ENCODE assay signal across 11 cellular contexts in the genomic region with DNA sequence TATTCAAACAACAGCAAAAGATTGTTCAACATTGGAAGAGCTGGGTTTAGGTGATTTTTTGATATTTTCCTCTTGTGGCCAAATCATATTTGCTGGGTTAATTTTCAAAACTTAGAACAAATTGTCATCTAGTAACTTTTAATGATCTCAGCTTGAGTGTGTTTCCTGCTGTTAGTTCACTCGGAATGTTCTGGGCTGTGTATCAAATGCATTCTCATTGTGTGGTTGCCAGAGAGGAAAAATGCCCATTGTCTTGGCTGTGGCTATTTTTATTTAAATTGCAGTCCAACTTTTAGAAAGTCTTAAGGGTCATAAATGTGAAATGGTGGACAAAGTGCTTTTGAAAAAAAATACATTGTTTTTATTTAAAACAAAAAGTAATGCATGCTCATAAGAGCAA.
DNase-seq lines count a peak whose midpoint lies in the region; ATAC-seq, FAIRE-seq and TF ChIP-seq lines count a peak whose summit lies in the region.
"Had no signal": no experiment of that assay in that cellular context is flagged by ENCODE, and none has a peak within 500 bp of the region (broad histone marks: within the 10 kb centered on the region; RNA-seq: fewer than 3 reads in every experiment).

No MANE protein-coding gene starts in this region.

- no peaks in the 10 kb centered on the region for H3K36me3 Mint-ChIP-seq in nephron (ENCODE audit: low read depth)

- no peak for TF ChIP-seq RAD21 in liver (IDR thresholded peaks at IDR 0.05)
- no peak for TF ChIP-seq RAD21 in HepG2 (CRISPR knock-in tag; IDR thresholded peaks at IDR 0.05)

- intact Hi-C loops in HepG2 (cut with micrococcal nuclease; ENCODE audit: unreplicated experiment), result no loop called here

- H3K4me3 ChIP-seq in liver (ENCODE audit: low read depth in 1 of 3, low read length in 3 of 3) (no peak overlapping the region), HepG2 (replicated peaks in 1 of 3; ENCODE audit: insufficient read depth in 1 of 3, low read depth in 2 of 3, low read length in 3 of 3) (no peak overlapping the region), fibroblast of the aortic adventitia (ENCODE audit: low read depth, low read length) (no peak overlapping the region)

- H2AFZ ChIP-seq in HepG2 (ENCODE audit: low read length), result no peak overlapping the region

- H3K4me3 Mint-ChIP-seq in nephron, result no peak overlapping the region

- peak overlapping the region; percentile 50 to 85 (median 56) for H3K27ac Mint-ChIP-seq in nephron

- TF ChIP-seq CTCF in liver (IDR thresholded peaks at IDR 0.05; ENCODE audit: low read depth, low read length, missing input control) (no peak), HepG2 (CRISPR knock-in tag; IDR thresholded peaks at IDR 0.05) (no peak), fibroblast of the aortic adventitia (IDR thresholded peaks at IDR 0.05; ENCODE audit: insufficient read depth, low read length) (no peak), nephron (IDR thresholded peaks at IDR 0.05; ENCODE audit: unreplicated experiment in 3 of 3) (no peak)

- H3K27me3 ChIP-seq in liver (ENCODE audit: control insufficient read depth in 4 of 4, insufficient read depth in 4 of 4, low read length in 3 of 4) (no peaks in the 10 kb centered on the region), HepG2 (ENCODE audit: control insufficient read depth in 1 of 2, insufficient read depth in 2 of 2, low read length in 2 of 2) (no peaks in the 10 kb centered on the region; a peak in 1 of 5 replicates)

- POLR2A ChIA-PET in HepG2 (lab: Yijun Ruan, JAX), result no interaction called here

- DNase-seq in HepG2 (ENCODE audit: low spot score) (no peak), fibroblast of the aortic adventitia (ENCODE audit: low read depth) (peak; percentile 89), SKM-1 treated with dmso at 0.1 percent for 144 hours (lab: John Stamatoyannopoulos, UW; ENCODE audit: unreplicated experiment) (no peak), NCI-H1694 treated with DMSO at 0.1 percent for 48 hours (lab: John Stamatoyannopoulos, UW) (no peak)
- DNase-seq: ACHN, DND-41, NCI-H345 had no signal

- in situ Hi-C loops in HepG2 (cut with HindIII; ENCODE audit: extremely low pct_ligation_motif_present, low pct_unique_long_range_greater_than_20kb), result no loop called here

- TF ChIP-seq POLR2A in HepG2 (IDR thresholded peaks at IDR 0.05; ENCODE audit: insufficient read depth in 1 of 2, low read depth in 2 of 2, low read length in 2 of 2), result no peak

- no peak overlapping the region for H3K4me2 ChIP-seq in HepG2 (ENCODE audit: low read depth, low read length)

- WGBS in liver, result 58% methylated on average over 1 of the region's 1 CpG
- 15% methylated on average over 1 of the region's 1 CpG for WGBS in HepG2 (ENCODE audit: low lambda C conversion rate)

- no peaks in the 10 kb centered on the region for H3K79me2 ChIP-seq in HepG2 (ENCODE audit: insufficient read depth, low read length)

- no peak for FAIRE-seq in HepG2 (lab: Jason Lieb, UNC)

- H3K36me3 ChIP-seq in liver (ENCODE audit: control insufficient read depth in 4 of 4, insufficient read depth in 3 of 4, low read depth in 1 of 4, low read length in 3 of 4), result no peaks in the 10 kb centered on the region
- H3K36me3 ChIP-seq in HepG2 (replicated peaks in 1 of 2; ENCODE audit: control insufficient read depth in 1 of 2, insufficient read depth in 2 of 2, low read length in 2 of 2), result no peaks in the 10 kb centered on the region

- H3K27ac ChIP-seq in liver (ENCODE audit: low read depth in 1 of 2, low read length in 2 of 2), result no peak overlapping the region
- no peak overlapping the region for H3K27ac ChIP-seq in HepG2 (ENCODE audit: extremely low read length, insufficient read depth, low read length)

- H3K9me3 ChIP-seq in liver (ENCODE audit: control insufficient read depth in 4 of 4, low read length in 3 of 4) (no peaks in the 10 kb centered on the region), HepG2 (ENCODE audit: low read length) (no peaks in the 10 kb centered on the region)

- BruUV-seq in HepG2 (replicated peaks; lab: Mats Ljungman, UMichigan), result no TSS peak

- H3K27me3 Mint-ChIP-seq in nephron (ENCODE audit: low read depth), result no peaks in the 10 kb centered on the region

- ATAC-seq in HepG2 (no peak), GM19455 (IDR thresholded peaks at IDR 0.05; ENCODE audit: unreplicated experiment) (no peak)
- ATAC-seq in activated CD4-positive, CD25-positive, alpha-beta regulatory T cell treated with anti-CD3 and anti-CD28 coated beads, Interleukin-2, amount 50 U/mL, for 24 hours, result no peak

- CTCF ChIA-PET in HepG2 (lab: Yijun Ruan, JAX; ENCODE audit: low intra/inter-chr PET ratio, low total read pairs), result no interaction called here

- peaks cover 50% of the 10 kb centered on the region for H3K4me1 Mint-ChIP-seq in nephron

- no peaks in the 10 kb centered on the region for H3K9me3 Mint-ChIP-seq in nephron

- no peaks in the 10 kb centered on the region for H4K20me1 ChIP-seq in HepG2 (ENCODE audit: insufficient read depth, low read length)

- H3K9ac ChIP-seq in liver (ENCODE audit: low read depth in 1 of 2, low read length in 2 of 2) (no peak overlapping the region), HepG2 (ENCODE audit: insufficient read depth, low read depth, low read length) (no peak overlapping the region)

- H3K4me1 ChIP-seq in liver (ENCODE audit: control insufficient read depth in 4 of 4, insufficient read depth in 4 of 4, low read length in 3 of 4), result peaks cover 0 to 4% (median 0%) of the 10 kb centered on the region in 4 donors
- H3K4me1 ChIP-seq in HepG2 (ENCODE audit: insufficient read depth, low read length), result no peaks in the 10 kb centered on the region

- TF ChIP-seq EP300 in HepG2 (IDR thresholded peaks at IDR 0.05; ENCODE audit: low read depth in 2 of 2, low read length in 2 of 2), result no peak
- no peak for TF ChIP-seq EP300 in HepG2 (CRISPR knock-in tag; IDR thresholded peaks at IDR 0.05; ENCODE audit: borderline replicate concordance)

TF ChIP-seq in liver, 16 proteins besides CTCF, POLR2A, EP300 and RAD21 (continues in another document):
- TF ChIP-seq ZBTB33 (IDR thresholded peaks at IDR 0.05) (no peak), NR2F2 (IDR thresholded peaks at IDR 0.05) (peak; percentile 77), TAF1 (conservative IDR thresholded peaks at IDR 0.05) (no peak), YY1 (IDR thresholded peaks at IDR 0.05) (no peak), HNF4G (IDR thresholded peaks at IDR 0.05) (no peak), MAX (IDR thresholded peaks at IDR 0.05) (no peak)

TF ChIP-seq in HepG2, 621 proteins besides CTCF, POLR2A, EP300 and RAD21 (continues in another document):
- TF ChIP-seq SMAD1 (CRISPR knock-in tag; IDR thresholded peaks at IDR 0.05; ENCODE audit: borderline replicate concordance, low read depth) (no peak), ATRX (CRISPR knock-in tag; IDR thresholded peaks at IDR 0.05; ENCODE audit: borderline replicate concordance) (no peak), MIER3 (CRISPR knock-in tag; IDR thresholded peaks at IDR 0.05; ENCODE audit: borderline replicate concordance) (no peak), FOXP1 (IDR thresholded peaks at IDR 0.05) (no peak), FOXP1 (CRISPR knock-in tag; IDR thresholded peaks at IDR 0.05) (no peak), ZNF550 (CRISPR knock-in tag; IDR thresholded peaks at IDR 0.05; ENCODE audit: borderline replicate concordance) (no peak), TSC22D2 (CRISPR knock-in tag; IDR thresholded peaks at IDR 0.05; ENCODE audit: borderline replicate concordance) (no peak), ATF1 (CRISPR knock-in tag; IDR thresholded peaks at IDR 0.05) (no peak), NFKBIZ (CRISPR knock-in tag; IDR thresholded peaks at IDR 0.05) (no peak), PITX1 (CRISPR knock-in tag; IDR thresholded peaks at IDR 0.05) (no peak), ZNF781 (CRISPR knock-in tag; IDR thresholded peaks at IDR 0.05; ENCODE audit: borderline replicate concordance, not compliant biosample characterization) (no peak), ZNF44 (CRISPR knock-in tag; IDR thresholded peaks at IDR 0.05) (no peak)
- TF ChIP-seq, protein P1, sequence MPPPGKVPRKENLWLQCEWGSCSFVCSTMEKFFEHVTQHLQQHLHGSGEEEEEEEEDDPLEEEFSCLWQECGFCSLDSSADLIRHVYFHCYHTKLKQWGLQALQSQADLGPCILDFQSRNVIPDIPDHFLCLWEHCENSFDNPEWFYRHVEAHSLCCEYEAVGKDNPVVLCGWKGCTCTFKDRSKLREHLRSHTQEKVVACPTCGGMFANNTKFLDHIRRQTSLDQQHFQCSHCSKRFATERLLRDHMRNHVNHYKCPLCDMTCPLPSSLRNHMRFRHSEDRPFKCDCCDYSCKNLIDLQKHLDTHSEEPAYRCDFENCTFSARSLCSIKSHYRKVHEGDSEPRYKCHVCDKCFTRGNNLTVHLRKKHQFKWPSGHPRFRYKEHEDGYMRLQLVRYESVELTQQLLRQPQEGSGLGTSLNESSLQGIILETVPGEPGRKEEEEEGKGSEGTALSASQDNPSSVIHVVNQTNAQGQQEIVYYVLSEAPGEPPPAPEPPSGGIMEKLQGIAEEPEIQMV (CRISPR knock-in tag; IDR thresholded peaks at IDR 0.05; ENCODE audit: low read depth), result no peak
- TF ChIP-seq, protein P2, sequence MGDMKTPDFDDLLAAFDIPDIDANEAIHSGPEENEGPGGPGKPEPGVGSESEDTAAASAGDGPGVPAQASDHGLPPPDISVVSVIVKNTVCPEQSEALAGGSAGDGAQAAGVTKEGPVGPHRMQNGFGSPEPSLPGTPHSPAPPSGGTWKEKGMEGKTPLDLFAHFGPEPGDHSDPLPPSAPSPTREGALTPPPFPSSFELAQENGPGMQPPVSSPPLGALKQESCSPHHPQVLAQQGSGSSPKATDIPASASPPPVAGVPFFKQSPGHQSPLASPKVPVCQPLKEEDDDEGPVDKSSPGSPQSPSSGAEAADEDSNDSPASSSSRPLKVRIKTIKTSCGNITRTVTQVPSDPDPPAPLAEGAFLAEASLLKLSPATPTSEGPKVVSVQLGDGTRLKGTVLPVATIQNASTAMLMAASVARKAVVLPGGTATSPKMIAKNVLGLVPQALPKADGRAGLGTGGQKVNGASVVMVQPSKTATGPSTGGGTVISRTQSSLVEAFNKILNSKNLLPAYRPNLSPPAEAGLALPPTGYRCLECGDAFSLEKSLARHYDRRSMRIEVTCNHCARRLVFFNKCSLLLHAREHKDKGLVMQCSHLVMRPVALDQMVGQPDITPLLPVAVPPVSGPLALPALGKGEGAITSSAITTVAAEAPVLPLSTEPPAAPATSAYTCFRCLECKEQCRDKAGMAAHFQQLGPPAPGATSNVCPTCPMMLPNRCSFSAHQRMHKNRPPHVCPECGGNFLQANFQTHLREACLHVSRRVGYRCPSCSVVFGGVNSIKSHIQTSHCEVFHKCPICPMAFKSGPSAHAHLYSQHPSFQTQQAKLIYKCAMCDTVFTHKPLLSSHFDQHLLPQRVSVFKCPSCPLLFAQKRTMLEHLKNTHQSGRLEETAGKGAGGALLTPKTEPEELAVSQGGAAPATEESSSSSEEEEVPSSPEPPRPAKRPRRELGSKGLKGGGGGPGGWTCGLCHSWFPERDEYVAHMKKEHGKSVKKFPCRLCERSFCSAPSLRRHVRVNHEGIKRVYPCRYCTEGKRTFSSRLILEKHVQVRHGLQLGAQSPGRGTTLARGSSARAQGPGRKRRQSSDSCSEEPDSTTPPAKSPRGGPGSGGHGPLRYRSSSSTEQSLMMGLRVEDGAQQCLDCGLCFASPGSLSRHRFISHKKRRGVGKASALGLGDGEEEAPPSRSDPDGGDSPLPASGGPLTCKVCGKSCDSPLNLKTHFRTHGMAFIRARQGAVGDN (CRISPR knock-in tag; IDR thresholded peaks at IDR 0.05), result no peak
